1 cellular context compared by ENCODE assay signal in the genomic region with DNA sequence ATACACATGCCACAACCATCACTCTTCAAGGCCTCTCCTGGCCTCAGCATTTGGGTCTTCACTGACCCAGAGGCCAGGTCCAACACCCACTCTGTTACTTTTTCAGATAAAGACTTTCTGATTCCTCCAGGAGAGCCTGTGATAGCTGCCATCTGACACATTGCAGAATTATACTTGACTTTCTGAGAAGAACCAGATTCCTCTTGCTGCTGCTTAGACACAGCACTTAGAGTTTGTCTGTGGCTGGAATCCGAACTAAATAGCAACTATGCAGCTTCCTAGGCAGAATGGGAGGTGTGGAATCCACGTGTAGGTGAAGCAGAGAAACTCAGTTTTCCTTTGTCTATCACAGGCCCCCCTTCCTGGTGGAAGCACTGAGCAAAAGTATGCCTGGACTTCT.
TF ChIP-seq lines count a peak whose summit lies in the region.

No MANE protein-coding gene starts in this region.

TF ChIP-seq in HEK293T, 16 proteins besides CTCF, POLR2A, EP300 and RAD21 (continued from another document):
- TF ChIP-seq, protein P1, sequence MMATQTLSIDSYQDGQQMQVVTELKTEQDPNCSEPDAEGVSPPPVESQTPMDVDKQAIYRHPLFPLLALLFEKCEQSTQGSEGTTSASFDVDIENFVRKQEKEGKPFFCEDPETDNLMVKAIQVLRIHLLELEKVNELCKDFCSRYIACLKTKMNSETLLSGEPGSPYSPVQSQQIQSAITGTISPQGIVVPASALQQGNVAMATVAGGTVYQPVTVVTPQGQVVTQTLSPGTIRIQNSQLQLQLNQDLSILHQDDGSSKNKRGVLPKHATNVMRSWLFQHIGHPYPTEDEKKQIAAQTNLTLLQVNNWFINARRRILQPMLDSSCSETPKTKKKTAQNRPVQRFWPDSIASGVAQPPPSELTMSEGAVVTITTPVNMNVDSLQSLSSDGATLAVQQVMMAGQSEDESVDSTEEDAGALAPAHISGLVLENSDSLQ (IDR thresholded peaks at IDR 0.05), result no peak
- TF ChIP-seq SP1 (IDR thresholded peaks at IDR 0.05) (no peak), NFRKB (IDR thresholded peaks at IDR 0.05) (no peak), TARDBP (IDR thresholded peaks at IDR 0.05) (no peak), FOXM1 (IDR thresholded peaks at IDR 0.05; ENCODE audit: borderline replicate concordance) (no peak), HDGF (IDR thresholded peaks at IDR 0.05; ENCODE audit: borderline replicate concordance) (no peak)
